ENCODE assay signal across 17 cellular contexts in genomic region chr1:222079546-222079945, GRCh38.
"Had no signal": no experiment of that assay in that cellular context is flagged by ENCODE, and none has a peak within 500 bp of the region (broad histone marks: within the 10 kb centered on the region; RNA-seq: fewer than 3 reads in every experiment).

No MANE protein-coding gene starts in this region.

- DNase-seq: cortex of kidney; dorsolateral prefrontal cortex; effector CD8-positive, alpha-beta T cell; foreskin melanocyte; hippocampal formation; naive thymus-derived CD8-positive, alpha-beta T cell; posterior cingulate gyrus; small intestine; stimulated activated CD4-positive, alpha-beta T cell treated with anti-CD3 and anti-CD28 coated beads, Interleukin-12 subunit alpha, Interleukin-12 subunit beta, amount 100 ng/mL, for 4 hours; stimulated activated naive CD4-positive, alpha-beta T cell; stomach; uterus had no signal

- H3K36me3 Mint-ChIP-seq: naive thymus-derived CD8-positive, alpha-beta T cell; type B pancreatic cell had no signal

- H3K27ac ChIP-seq: dorsolateral prefrontal cortex, neutrophil, uterus had no signal

- H3K27me3 Mint-ChIP-seq: type B pancreatic cell had no signal

- H3K36me3 ChIP-seq: heart left ventricle, neutrophil, stomach, uterus had no signal

- H3K4me1 ChIP-seq: uterus had no signal

- H3K9me3 ChIP-seq: mucosa of descending colon, neutrophil, uterus had no signal

- H3K4me3 Mint-ChIP-seq: naive thymus-derived CD8-positive, alpha-beta T cell; type B pancreatic cell had no signal

- H3K27ac Mint-ChIP-seq: type B pancreatic cell had no signal

- ATAC-seq: naive thymus-derived CD8-positive, alpha-beta T cell; sciatic nerve had no signal

- H3K4me1 Mint-ChIP-seq: naive thymus-derived CD8-positive, alpha-beta T cell had no signal

- H3K4me3 ChIP-seq: dorsolateral prefrontal cortex, heart left ventricle, mucosa of descending colon, stomach, uterus had no signal

- H3K27me3 ChIP-seq: dorsolateral prefrontal cortex, heart left ventricle, neutrophil, stomach, uterus had no signal
